1 cellular context compared by ENCODE assay signal in the genomic region with DNA sequence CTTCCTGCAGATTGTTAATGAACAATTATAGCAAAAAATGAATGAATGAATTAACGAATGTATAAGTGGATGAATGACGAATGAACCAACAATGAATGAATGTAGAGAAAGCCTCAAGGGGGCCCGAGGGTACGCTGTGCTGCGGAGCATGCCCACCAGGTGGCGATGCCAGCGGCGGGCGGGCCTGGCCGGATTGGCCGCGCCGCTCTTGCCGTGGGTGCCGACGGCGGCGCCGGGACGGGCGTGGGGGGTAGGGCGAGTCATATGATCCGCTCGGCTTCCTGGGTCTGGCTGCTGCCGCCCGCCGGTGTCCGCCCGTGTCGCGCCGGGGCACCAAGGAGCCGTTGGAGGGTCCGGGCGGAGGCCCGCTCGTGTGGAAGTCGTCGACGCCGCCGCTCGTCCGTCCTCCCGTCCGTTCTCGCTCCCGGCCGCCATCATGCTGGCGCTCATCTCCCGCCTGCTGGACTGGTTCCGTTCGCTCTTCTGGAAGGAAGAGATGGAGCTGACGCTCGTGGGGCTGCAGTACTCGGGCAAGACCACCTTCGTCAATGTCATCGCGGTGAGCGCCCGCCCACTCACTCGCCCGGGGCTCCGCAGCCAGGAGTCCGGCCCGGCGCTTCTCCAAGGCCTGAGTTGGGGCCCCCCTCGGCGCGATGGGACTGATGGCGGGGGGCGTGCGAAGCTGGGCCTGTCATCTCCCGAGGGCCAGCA.
TF ChIP-seq lines count a peak whose summit lies in the region.

A gene (plus strand): TSS at position 263 of the 711 bp plus-strand sequence. CDS start 174 bp downstream, at position 437.

TF ChIP-seq in HepG2, 621 proteins besides CTCF, POLR2A, EP300 and RAD21 (continued from another document and continues in another):
- TF ChIP-seq, protein P1, sequence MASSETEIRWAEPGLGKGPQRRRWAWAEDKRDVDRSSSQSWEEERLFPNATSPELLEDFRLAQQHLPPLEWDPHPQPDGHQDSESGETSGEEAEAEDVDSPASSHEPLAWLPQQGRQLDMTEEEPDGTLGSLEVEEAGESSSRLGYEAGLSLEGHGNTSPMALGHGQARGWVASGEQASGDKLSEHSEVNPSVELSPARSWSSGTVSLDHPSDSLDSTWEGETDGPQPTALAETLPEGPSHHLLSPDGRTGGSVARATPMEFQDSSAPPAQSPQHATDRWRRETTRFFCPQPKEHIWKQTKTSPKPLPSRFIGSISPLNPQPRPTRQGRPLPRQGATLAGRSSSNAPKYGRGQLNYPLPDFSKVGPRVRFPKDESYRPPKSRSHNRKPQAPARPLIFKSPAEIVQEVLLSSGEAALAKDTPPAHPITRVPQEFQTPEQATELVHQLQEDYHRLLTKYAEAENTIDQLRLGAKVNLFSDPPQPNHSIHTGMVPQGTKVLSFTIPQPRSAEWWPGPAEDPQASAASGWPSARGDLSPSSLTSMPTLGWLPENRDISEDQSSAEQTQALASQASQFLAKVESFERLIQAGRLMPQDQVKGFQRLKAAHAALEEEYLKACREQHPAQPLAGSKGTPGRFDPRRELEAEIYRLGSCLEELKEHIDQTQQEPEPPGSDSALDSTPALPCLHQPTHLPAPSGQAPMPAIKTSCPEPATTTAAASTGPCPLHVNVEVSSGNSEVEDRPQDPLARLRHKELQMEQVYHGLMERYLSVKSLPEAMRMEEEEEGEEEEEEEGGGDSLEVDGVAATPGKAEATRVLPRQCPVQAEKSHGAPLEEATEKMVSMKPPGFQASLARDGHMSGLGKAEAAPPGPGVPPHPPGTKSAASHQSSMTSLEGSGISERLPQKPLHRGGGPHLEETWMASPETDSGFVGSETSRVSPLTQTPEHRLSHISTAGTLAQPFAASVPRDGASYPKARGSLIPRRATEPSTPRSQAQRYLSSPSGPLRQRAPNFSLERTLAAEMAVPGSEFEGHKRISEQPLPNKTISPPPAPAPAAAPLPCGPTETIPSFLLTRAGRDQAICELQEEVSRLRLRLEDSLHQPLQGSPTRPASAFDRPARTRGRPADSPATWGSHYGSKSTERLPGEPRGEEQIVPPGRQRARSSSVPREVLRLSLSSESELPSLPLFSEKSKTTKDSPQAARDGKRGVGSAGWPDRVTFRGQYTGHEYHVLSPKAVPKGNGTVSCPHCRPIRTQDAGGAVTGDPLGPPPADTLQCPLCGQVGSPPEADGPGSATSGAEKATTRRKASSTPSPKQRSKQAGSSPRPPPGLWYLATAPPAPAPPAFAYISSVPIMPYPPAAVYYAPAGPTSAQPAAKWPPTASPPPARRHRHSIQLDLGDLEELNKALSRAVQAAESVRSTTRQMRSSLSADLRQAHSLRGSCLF (CRISPR knock-in tag; IDR thresholded peaks at IDR 0.05; ENCODE audit: borderline replicate concordance): no peak
- TF ChIP-seq ELF4 (CRISPR knock-in tag; IDR thresholded peaks at IDR 0.05; ENCODE audit: borderline replicate concordance): peak; percentile 79; the same call in 1 of the 2 replicates
- TF ChIP-seq, protein P2, sequence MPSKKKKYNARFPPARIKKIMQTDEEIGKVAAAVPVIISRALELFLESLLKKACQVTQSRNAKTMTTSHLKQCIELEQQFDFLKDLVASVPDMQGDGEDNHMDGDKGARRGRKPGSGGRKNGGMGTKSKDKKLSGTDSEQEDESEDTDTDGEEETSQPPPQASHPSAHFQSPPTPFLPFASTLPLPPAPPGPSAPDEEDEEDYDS (CRISPR knock-in tag; IDR thresholded peaks at IDR 0.05): peak; percentile 62; the same call in 1 of the 2 replicates
- peak; percentile 96 for TF ChIP-seq TBX2 (CRISPR knock-in tag; IDR thresholded peaks at IDR 0.05; ENCODE audit: borderline replicate concordance)
- TF ChIP-seq JARID2 (CRISPR knock-in tag; IDR thresholded peaks at IDR 0.05; ENCODE audit: insufficient replicate concordance): no peak
- TF ChIP-seq, protein P3, sequence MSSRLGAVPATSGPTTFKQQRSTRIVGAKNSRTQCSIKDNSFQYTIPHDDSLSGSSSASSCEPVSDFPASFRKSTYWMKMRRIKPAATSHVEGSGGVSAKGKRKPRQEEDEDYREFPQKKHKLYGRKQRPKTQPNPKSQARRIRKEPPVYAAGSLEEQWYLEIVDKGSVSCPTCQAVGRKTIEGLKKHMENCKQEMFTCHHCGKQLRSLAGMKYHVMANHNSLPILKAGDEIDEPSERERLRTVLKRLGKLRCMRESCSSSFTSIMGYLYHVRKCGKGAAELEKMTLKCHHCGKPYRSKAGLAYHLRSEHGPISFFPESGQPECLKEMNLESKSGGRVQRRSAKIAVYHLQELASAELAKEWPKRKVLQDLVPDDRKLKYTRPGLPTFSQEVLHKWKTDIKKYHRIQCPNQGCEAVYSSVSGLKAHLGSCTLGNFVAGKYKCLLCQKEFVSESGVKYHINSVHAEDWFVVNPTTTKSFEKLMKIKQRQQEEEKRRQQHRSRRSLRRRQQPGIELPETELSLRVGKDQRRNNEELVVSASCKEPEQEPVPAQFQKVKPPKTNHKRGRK (CRISPR knock-in tag; IDR thresholded peaks at IDR 0.05): no peak
- peak; percentile 56 for TF ChIP-seq FOXO1 (CRISPR knock-in tag; IDR thresholded peaks at IDR 0.05)
- no peak for TF ChIP-seq HNRNPUL1 (IDR thresholded peaks at IDR 0.05; ENCODE audit: low read depth, low read length)
- TF ChIP-seq SALL1 (CRISPR knock-in tag; IDR thresholded peaks at IDR 0.05): peak; percentile 89
- peak; percentile 84; the same call in 1 of the 2 replicates for TF ChIP-seq FOXK1 (CRISPR knock-in tag; IDR thresholded peaks at IDR 0.05; ENCODE audit: borderline replicate concordance, low read depth)
- TF ChIP-seq ZNF660 (CRISPR knock-in tag; IDR thresholded peaks at IDR 0.05; ENCODE audit: borderline replicate concordance, low read depth): 0 out of 2 replicates have a peak, but pooled peaks have one; percentile 36
- TF ChIP-seq, protein P4, sequence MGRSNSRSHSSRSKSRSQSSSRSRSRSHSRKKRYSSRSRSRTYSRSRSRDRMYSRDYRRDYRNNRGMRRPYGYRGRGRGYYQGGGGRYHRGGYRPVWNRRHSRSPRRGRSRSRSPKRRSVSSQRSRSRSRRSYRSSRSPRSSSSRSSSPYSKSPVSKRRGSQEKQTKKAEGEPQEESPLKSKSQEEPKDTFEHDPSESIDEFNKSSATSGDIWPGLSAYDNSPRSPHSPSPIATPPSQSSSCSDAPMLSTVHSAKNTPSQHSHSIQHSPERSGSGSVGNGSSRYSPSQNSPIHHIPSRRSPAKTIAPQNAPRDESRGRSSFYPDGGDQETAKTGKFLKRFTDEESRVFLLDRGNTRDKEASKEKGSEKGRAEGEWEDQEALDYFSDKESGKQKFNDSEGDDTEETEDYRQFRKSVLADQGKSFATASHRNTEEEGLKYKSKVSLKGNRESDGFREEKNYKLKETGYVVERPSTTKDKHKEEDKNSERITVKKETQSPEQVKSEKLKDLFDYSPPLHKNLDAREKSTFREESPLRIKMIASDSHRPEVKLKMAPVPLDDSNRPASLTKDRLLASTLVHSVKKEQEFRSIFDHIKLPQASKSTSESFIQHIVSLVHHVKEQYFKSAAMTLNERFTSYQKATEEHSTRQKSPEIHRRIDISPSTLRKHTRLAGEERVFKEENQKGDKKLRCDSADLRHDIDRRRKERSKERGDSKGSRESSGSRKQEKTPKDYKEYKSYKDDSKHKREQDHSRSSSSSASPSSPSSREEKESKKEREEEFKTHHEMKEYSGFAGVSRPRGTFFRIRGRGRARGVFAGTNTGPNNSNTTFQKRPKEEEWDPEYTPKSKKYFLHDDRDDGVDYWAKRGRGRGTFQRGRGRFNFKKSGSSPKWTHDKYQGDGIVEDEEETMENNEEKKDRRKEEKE (IDR thresholded peaks at IDR 0.05): no peak
- TF ChIP-seq, protein P5, sequence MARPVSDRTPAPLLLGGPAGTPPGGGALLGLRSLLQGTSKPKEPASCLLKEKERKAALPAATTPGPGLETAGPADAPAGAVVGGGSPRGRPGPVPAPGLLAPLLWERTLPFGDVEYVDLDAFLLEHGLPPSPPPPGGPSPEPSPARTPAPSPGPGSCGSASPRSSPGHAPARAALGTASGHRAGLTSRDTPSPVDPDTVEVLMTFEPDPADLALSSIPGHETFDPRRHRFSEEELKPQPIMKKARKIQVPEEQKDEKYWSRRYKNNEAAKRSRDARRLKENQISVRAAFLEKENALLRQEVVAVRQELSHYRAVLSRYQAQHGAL (CRISPR knock-in tag; IDR thresholded peaks at IDR 0.05; ENCODE audit: not compliant biosample characterization): peak; percentile 41
- TF ChIP-seq ZNF343 (CRISPR knock-in tag; IDR thresholded peaks at IDR 0.05): no peak; the same call in 1 of the 2 replicates
- TF ChIP-seq SP1 (IDR thresholded peaks at IDR 0.05): no peak
- peak; percentile 70; the same call in 1 of the 2 replicates for TF ChIP-seq SP1 (CRISPR knock-in tag; IDR thresholded peaks at IDR 0.05)
- TF ChIP-seq, protein P6, sequence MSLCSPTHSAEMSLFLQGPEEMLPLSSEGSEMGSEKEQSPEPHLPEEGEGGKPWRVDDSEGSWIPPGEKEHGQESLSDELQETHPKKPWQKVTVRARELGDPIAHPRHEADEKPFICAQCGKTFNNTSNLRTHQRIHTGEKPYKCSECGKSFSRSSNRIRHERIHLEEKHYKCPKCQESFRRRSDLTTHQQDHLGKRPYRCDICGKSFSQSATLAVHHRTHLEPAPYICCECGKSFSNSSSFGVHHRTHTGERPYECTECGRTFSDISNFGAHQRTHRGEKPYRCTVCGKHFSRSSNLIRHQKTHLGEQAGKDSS (CRISPR knock-in tag; IDR thresholded peaks at IDR 0.05; ENCODE audit: borderline replicate concordance, low read depth): peak; percentile 57; the same call in 1 of the 2 replicates
- TF ChIP-seq ZSCAN25 (CRISPR knock-in tag; IDR thresholded peaks at IDR 0.05): no peak
- no peak; the same call in 1 of the 2 replicates for TF ChIP-seq JDP2 (CRISPR knock-in tag; IDR thresholded peaks at IDR 0.05; ENCODE audit: borderline replicate concordance)
- TF ChIP-seq, protein P7, sequence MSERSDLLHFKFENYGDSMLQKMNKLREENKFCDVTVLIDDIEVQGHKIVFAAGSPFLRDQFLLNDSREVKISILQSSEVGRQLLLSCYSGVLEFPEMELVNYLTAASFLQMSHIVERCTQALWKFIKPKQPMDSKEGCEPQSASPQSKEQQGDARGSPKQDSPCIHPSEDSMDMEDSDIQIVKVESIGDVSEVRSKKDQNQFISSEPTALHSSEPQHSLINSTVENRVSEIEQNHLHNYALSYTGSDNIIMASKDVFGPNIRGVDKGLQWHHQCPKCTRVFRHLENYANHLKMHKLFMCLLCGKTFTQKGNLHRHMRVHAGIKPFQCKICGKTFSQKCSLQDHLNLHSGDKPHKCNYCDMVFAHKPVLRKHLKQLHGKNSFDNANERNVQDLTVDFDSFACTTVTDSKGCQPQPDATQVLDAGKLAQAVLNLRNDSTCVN (CRISPR knock-in tag; IDR thresholded peaks at IDR 0.05; ENCODE audit: borderline replicate concordance): no peak
- 0 out of 2 replicates have a peak, but pooled peaks have one; percentile 55 for TF ChIP-seq CBX5 (CRISPR knock-in tag; IDR thresholded peaks at IDR 0.05; ENCODE audit: borderline replicate concordance)
- TF ChIP-seq GATAD2A (CRISPR knock-in tag; IDR thresholded peaks at IDR 0.05): no peak; the same call in 1 of the 2 replicates
- TF ChIP-seq TARDBP (CRISPR knock-in tag; IDR thresholded peaks at IDR 0.05): peak; percentile 93
- no peak for TF ChIP-seq ZNF577 (CRISPR knock-in tag; IDR thresholded peaks at IDR 0.05; ENCODE audit: borderline replicate concordance, low read depth)
- TF ChIP-seq GABPB1 (CRISPR knock-in tag; IDR thresholded peaks at IDR 0.05): peak; percentile 95
- TF ChIP-seq, protein P8, sequence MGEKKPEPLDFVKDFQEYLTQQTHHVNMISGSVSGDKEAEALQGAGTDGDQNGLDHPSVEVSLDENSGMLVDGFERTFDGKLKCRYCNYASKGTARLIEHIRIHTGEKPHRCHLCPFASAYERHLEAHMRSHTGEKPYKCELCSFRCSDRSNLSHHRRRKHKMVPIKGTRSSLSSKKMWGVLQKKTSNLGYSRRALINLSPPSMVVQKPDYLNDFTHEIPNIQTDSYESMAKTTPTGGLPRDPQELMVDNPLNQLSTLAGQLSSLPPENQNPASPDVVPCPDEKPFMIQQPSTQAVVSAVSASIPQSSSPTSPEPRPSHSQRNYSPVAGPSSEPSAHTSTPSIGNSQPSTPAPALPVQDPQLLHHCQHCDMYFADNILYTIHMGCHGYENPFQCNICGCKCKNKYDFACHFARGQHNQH (CRISPR knock-in tag; IDR thresholded peaks at IDR 0.05): peak; percentile 61; the same call in 1 of the 2 replicates
- TF ChIP-seq, protein P9, sequence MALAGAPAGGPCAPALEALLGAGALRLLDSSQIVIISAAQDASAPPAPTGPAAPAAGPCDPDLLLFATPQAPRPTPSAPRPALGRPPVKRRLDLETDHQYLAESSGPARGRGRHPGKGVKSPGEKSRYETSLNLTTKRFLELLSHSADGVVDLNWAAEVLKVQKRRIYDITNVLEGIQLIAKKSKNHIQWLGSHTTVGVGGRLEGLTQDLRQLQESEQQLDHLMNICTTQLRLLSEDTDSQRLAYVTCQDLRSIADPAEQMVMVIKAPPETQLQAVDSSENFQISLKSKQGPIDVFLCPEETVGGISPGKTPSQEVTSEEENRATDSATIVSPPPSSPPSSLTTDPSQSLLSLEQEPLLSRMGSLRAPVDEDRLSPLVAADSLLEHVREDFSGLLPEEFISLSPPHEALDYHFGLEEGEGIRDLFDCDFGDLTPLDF (CRISPR knock-in tag; IDR thresholded peaks at IDR 0.05): peak; percentile 81
- TF ChIP-seq, protein P10, sequence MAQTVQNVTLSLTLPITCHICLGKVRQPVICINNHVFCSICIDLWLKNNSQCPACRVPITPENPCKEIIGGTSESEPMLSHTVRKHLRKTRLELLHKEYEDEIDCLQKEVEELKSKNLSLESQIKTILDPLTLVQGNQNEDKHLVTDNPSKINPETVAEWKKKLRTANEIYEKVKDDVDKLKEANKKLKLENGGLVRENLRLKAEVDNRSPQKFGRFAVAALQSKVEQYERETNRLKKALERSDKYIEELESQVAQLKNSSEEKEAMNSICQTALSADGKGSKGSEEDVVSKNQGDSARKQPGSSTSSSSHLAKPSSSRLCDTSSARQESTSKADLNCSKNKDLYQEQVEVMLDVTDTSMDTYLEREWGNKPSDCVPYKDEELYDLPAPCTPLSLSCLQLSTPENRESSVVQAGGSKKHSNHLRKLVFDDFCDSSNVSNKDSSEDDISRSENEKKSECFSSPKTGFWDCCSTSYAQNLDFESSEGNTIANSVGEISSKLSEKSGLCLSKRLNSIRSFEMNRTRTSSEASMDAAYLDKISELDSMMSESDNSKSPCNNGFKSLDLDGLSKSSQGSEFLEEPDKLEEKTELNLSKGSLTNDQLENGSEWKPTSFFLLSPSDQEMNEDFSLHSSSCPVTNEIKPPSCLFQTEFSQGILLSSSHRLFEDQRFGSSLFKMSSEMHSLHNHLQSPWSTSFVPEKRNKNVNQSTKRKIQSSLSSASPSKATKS (CRISPR knock-in tag; IDR thresholded peaks at IDR 0.05): peak; percentile 63; the same call in 1 of the 2 replicates
- TF ChIP-seq ZSCAN9 (CRISPR knock-in tag; IDR thresholded peaks at IDR 0.05; ENCODE audit: borderline replicate concordance): no peak; the same call in 1 of the 2 replicates
- peak; percentile 76; the same call in 1 of the 2 replicates for TF ChIP-seq ZSCAN21 (CRISPR knock-in tag; IDR thresholded peaks at IDR 0.05; ENCODE audit: borderline replicate concordance)
- no peak for TF ChIP-seq U2AF2 (IDR thresholded peaks at IDR 0.05; ENCODE audit: low read depth, low read length)
- TF ChIP-seq, protein P11, sequence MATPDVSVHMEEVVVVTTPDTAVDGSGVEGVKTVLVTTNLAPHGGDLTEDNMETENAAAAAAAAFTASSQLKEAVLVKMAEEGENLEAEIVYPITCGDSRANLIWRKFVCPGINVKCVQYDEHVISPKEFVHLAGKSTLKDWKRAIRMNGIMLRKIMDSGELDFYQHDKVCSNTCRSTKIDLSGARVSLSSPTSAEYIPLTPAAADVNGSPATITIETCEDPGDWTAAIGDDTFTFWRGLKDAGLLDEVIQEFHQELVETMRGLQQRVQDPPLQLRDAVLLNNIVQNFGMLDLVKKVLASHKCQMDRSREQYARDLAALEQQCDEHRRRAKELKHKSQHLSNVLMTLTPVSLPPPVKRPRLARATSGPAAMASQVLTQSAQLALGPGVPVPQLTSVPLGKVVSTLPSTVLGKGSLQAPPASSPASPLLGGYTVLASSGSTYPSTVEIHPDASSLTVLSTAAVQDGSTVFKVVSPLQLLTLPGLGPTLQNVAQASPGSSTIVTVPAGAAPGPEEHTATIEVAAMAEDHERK (CRISPR knock-in tag; IDR thresholded peaks at IDR 0.05; ENCODE audit: low read depth): peak; percentile 99
- no peak; the same call in 1 of the 2 replicates for TF ChIP-seq ZBTB20 (CRISPR knock-in tag; IDR thresholded peaks at IDR 0.05; ENCODE audit: borderline replicate concordance, low read depth)
